33 cellular contexts compared by ENCODE assay signal in the genomic region with DNA sequence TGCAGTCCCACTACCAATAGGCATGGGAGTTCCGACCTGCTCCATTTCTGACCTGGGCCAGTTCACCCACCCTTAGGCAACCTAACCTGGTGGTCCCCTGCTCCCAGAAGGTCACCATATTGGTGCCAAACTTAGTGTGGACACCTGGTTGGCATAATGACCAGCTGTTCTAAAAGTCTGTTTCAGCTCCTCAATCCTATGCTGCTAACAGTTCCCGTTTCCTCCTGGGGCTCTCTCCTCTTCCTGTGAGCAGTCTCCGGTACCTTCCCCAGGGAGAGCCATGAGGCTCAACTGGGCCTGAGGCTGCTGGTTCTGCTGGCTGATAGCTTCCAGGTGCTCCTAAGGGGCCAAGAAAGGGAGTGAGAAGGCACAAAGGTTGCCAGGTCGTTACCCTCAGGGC.
"Had no signal": no experiment of that assay in that cellular context is flagged by ENCODE, and none has a peak within 500 bp of the region (broad histone marks: within the 10 kb centered on the region; RNA-seq: fewer than 3 reads in every experiment).

No MANE protein-coding gene starts in this region.

- H3K4me1 ChIP-seq: ascending aorta, breast epithelium, colonic mucosa, foreskin keratinocyte had no signal

- H3K27me3 Mint-ChIP-seq: activated B cell treated with CpG ODN at 0.5 μM for 24 hours; activated CD4-positive, alpha-beta memory T cell treated with anti-CD3 and anti-CD28 coated beads for 36 hours; activated CD4-positive, alpha-beta T cell treated with anti-CD3 and anti-CD28 coated beads for 36 hours; activated CD4-positive, alpha-beta T cell treated with anti-CD3 and anti-CD28 coated beads, Interleukin-2, amount 10 ng/mL, durations not matched to agents 24 days and 14 days; activated CD8-positive, alpha-beta memory T cell treated with anti-CD3 and anti-CD28 coated beads, Interleukin-2, amount 10 ng/mL, durations not matched to agents 7 days and 5 days; activated naive CD4-positive, alpha-beta T cell treated with anti-CD3 and anti-CD28 coated beads, Interleukin-2, amount 10 ng/mL, durations not matched to agents 7 days and 5 days; activated naive CD8-positive, alpha-beta T cell treated with anti-CD3 and anti-CD28 coated beads, Interleukin-2, amount 10 ng/mL, durations not matched to agents 7 days and 5 days had no signal

- H3K4me3 ChIP-seq: ascending aorta, breast epithelium, cardiac muscle cell, colonic mucosa, esophagus muscularis mucosa, gastrocnemius medialis, heart left ventricle had no signal

- H3K36me3 ChIP-seq: ascending aorta, breast epithelium, cardiac muscle cell, colonic mucosa, esophagus muscularis mucosa, gastrocnemius medialis, heart left ventricle, WERI-Rb-1 had no signal

- DNase-seq: activated B cell treated with CpG ODN at 0.5 μM for 24 hours; activated CD4-positive, alpha-beta memory T cell treated with anti-CD3 and anti-CD28 coated beads for 36 hours; activated CD4-positive, alpha-beta T cell treated with anti-CD3 and anti-CD28 coated beads for 36 hours; activated CD4-positive, alpha-beta T cell treated with anti-CD3 and anti-CD28 coated beads, Interleukin-2, amount 10 ng/mL, durations not matched to agents 24 days and 14 days; activated CD8-positive, alpha-beta memory T cell treated with anti-CD3 and anti-CD28 coated beads, Interleukin-2, amount 10 ng/mL, durations not matched to agents 7 days and 5 days; activated CD8-positive, alpha-beta memory T cell treated with anti-CD3 and anti-CD28 coated beads, Interleukin-2, amount 50 U/mL, for 4 hours; activated CD8-positive, alpha-beta T cell treated with anti-CD3 and anti-CD28 coated beads, Interleukin-2, amount 10 ng/mL, durations not matched to agents 7 days and 5 days; activated naive CD4-positive, alpha-beta T cell treated with anti-CD3 and anti-CD28 coated beads, Interleukin-2, amount 10 ng/mL, durations not matched to agents 7 days and 5 days; activated naive CD8-positive, alpha-beta T cell treated with anti-CD3 and anti-CD28 coated beads, Interleukin-2, amount 10 ng/mL, durations not matched to agents 7 days and 5 days; activated T-cell treated with anti-CD3 and anti-CD28 coated beads, Interleukin-2, amount 50 U/mL, for 1 hour; activated T-cell treated with anti-CD3 and anti-CD28 coated beads, Interleukin-2, amount 50 U/mL, for 48 hours; central memory CD4-positive, alpha-beta T cell; cerebellar nuclear complex; colonic mucosa; effector CD8-positive, alpha-beta T cell; erythroblast; foreskin keratinocyte; gastrocnemius medialis; glutamatergic neuron; heart left ventricle; hypothalamus; T1000; WERI-Rb-1 had no signal

- ATAC-seq: activated CD4-positive, alpha-beta T cell treated with anti-CD3 and anti-CD28 coated beads for 36 hours; activated CD4-positive, CD25-positive, alpha-beta regulatory T cell treated with anti-CD3 and anti-CD28 coated beads, Interleukin-2, amount 50 U/mL, for 24 hours; activated CD8-positive, alpha-beta memory T cell treated with anti-CD3 and anti-CD28 coated beads, Interleukin-2, amount 10 ng/mL, durations not matched to agents 7 days and 5 days; activated CD8-positive, alpha-beta T cell treated with anti-CD3 and anti-CD28 coated beads, Interleukin-2, amount 10 ng/mL, durations not matched to agents 7 days and 5 days; activated naive CD4-positive, alpha-beta T cell treated with anti-CD3 and anti-CD28 coated beads, Interleukin-2, amount 50 U/mL, for 72 hours; foreskin keratinocyte; gastrocnemius medialis; heart left ventricle had no signal

- H3K36me3 Mint-ChIP-seq: activated CD4-positive, alpha-beta memory T cell treated with anti-CD3 and anti-CD28 coated beads for 36 hours; activated naive CD4-positive, alpha-beta T cell treated with anti-CD3 and anti-CD28 coated beads, Interleukin-2, amount 50 U/mL, for 72 hours; activated naive CD8-positive, alpha-beta T cell treated with anti-CD3 and anti-CD28 coated beads, Interleukin-2, amount 10 ng/mL, durations not matched to agents 7 days and 5 days; brain had no signal

- H3K27ac ChIP-seq: ascending aorta, breast epithelium, cardiac muscle cell, colonic mucosa, esophagus muscularis mucosa, foreskin keratinocyte, gastrocnemius medialis, heart left ventricle, WERI-Rb-1 had no signal

- H3K4me3 Mint-ChIP-seq: activated B cell treated with CpG ODN at 0.5 μM for 24 hours; activated CD4-positive, alpha-beta memory T cell treated with anti-CD3 and anti-CD28 coated beads for 36 hours; activated CD4-positive, alpha-beta T cell treated with anti-CD3 and anti-CD28 coated beads for 36 hours; activated CD4-positive, alpha-beta T cell treated with anti-CD3 and anti-CD28 coated beads, Interleukin-2, amount 10 ng/mL, durations not matched to agents 24 days and 14 days; activated CD8-positive, alpha-beta memory T cell treated with anti-CD3 and anti-CD28 coated beads, Interleukin-2, amount 10 ng/mL, durations not matched to agents 7 days and 5 days; activated CD8-positive, alpha-beta T cell treated with anti-CD3 and anti-CD28 coated beads, Interleukin-2, amount 10 ng/mL, durations not matched to agents 7 days and 5 days; activated naive CD4-positive, alpha-beta T cell treated with anti-CD3 and anti-CD28 coated beads, Interleukin-2, amount 10 ng/mL, durations not matched to agents 7 days and 5 days; activated naive CD8-positive, alpha-beta T cell treated with anti-CD3 and anti-CD28 coated beads, Interleukin-2, amount 10 ng/mL, durations not matched to agents 7 days and 5 days; activated T-helper 1 cell treated with anti-CD3 and anti-CD28 coated beads, Interleukin-12 subunit alpha, Interleukin-12 subunit beta, Interleukin-2, Interleukin-4 antibody, amounts not matched to agents 30 ng/mL and 10 ng/mL and 1 ng/mL, durations not matched to agents 14 hours and 24 hours and 36 hours; brain; T-helper 1 cell treated with Interleukin-12 subunit alpha and Interleukin-12 subunit beta and Interleukin-4 antibody, amounts not matched to agents 30 μg/mL and 1 μg/mL, for 36 hours; T-helper 2 cell treated with Interferon-gamma antibody and Interleukin-4, amounts not matched to agents 5 μg/mL and 100 μg/mL, for 36 hours had no signal

- H3K9me3 Mint-ChIP-seq: activated B cell treated with CpG ODN at 0.5 μM for 24 hours; activated CD4-positive, alpha-beta memory T cell treated with anti-CD3 and anti-CD28 coated beads for 36 hours; activated CD4-positive, alpha-beta T cell treated with anti-CD3 and anti-CD28 coated beads, Interleukin-2, amount 10 ng/mL, durations not matched to agents 24 days and 14 days; activated naive CD4-positive, alpha-beta T cell treated with anti-CD3 and anti-CD28 coated beads, Interleukin-2, amount 10 ng/mL, durations not matched to agents 7 days and 5 days; activated naive CD4-positive, alpha-beta T cell treated with anti-CD3 and anti-CD28 coated beads, Interleukin-2, amount 50 U/mL, for 72 hours; activated naive CD8-positive, alpha-beta T cell treated with anti-CD3 and anti-CD28 coated beads, Interleukin-2, amount 10 ng/mL, durations not matched to agents 7 days and 5 days; activated T-helper 1 cell treated with anti-CD3 and anti-CD28 coated beads, Interleukin-12 subunit alpha, Interleukin-12 subunit beta, Interleukin-2, Interleukin-4 antibody, amounts not matched to agents 30 ng/mL and 10 ng/mL and 1 ng/mL, durations not matched to agents 14 hours and 24 hours and 36 hours; brain; T-helper 1 cell treated with Interleukin-12 subunit alpha and Interleukin-12 subunit beta and Interleukin-4 antibody, amounts not matched to agents 30 μg/mL and 1 μg/mL, for 36 hours; T-helper 2 cell treated with Interferon-gamma antibody and Interleukin-4, amounts not matched to agents 5 μg/mL and 100 μg/mL, for 36 hours had no signal

- H3K27me3 ChIP-seq: ascending aorta, breast epithelium, cardiac muscle cell, colonic mucosa, esophagus muscularis mucosa, foreskin keratinocyte, gastrocnemius medialis, heart left ventricle had no signal

- H3K27ac Mint-ChIP-seq: activated B cell treated with CpG ODN at 0.5 μM for 24 hours; activated CD4-positive, alpha-beta memory T cell treated with anti-CD3 and anti-CD28 coated beads for 36 hours; activated CD4-positive, alpha-beta T cell treated with anti-CD3 and anti-CD28 coated beads for 36 hours; activated CD4-positive, alpha-beta T cell treated with anti-CD3 and anti-CD28 coated beads, Interleukin-2, amount 10 ng/mL, durations not matched to agents 24 days and 14 days; activated CD8-positive, alpha-beta memory T cell treated with anti-CD3 and anti-CD28 coated beads, Interleukin-2, amount 10 ng/mL, durations not matched to agents 7 days and 5 days; activated CD8-positive, alpha-beta T cell treated with anti-CD3 and anti-CD28 coated beads, Interleukin-2, amount 10 ng/mL, durations not matched to agents 7 days and 5 days; activated naive CD4-positive, alpha-beta T cell treated with anti-CD3 and anti-CD28 coated beads, Interleukin-2, amount 10 ng/mL, durations not matched to agents 7 days and 5 days; activated naive CD8-positive, alpha-beta T cell treated with anti-CD3 and anti-CD28 coated beads, Interleukin-2, amount 10 ng/mL, durations not matched to agents 7 days and 5 days; activated T-helper 1 cell treated with anti-CD3 and anti-CD28 coated beads, Interleukin-12 subunit alpha, Interleukin-12 subunit beta, Interleukin-2, Interleukin-4 antibody, amounts not matched to agents 30 ng/mL and 10 ng/mL and 1 ng/mL, durations not matched to agents 14 hours and 24 hours and 36 hours; T-helper 1 cell treated with Interleukin-12 subunit alpha and Interleukin-12 subunit beta and Interleukin-4 antibody, amounts not matched to agents 30 μg/mL and 1 μg/mL, for 36 hours; T-helper 2 cell treated with Interferon-gamma antibody and Interleukin-4, amounts not matched to agents 5 μg/mL and 100 μg/mL, for 36 hours had no signal

- H3K9me3 ChIP-seq: ascending aorta, breast epithelium, colonic mucosa, esophagus muscularis mucosa, gastrocnemius medialis, heart left ventricle had no signal
